In genomic region chr16:75108792-75109731, GRCh38 we compare ENCODE assay signal across 8 cellular contexts. TPM values are rescaled to one million over a fixed set of nuclear protein-coding genes. Genes with fewer than 3 reads are reported as not detected.
A peak's percentile ranks its signal among the peaks of the same experiment; 100 is the strongest.
DNase-seq lines count a peak whose midpoint lies in the region; ATAC-seq and TF ChIP-seq lines count a peak whose summit lies in the region.

No MANE protein-coding gene starts in this region.

- H3K4me3 ChIP-seq in astrocyte of the cerebellum (ENCODE audit: low read depth, low read length), result no peak overlapping the region

- TF ChIP-seq RAD21 in Ishikawa (IDR thresholded peaks at IDR 0.05; ENCODE audit: low read depth), result 0 out of 2 replicates have a peak, but pooled peaks have one; percentile 38

- in situ Hi-C loops in G401 (cut with HindIII; ENCODE audit: low sequenced_read_pairs) (no loop called here), astrocyte of the cerebellum (cut with HindIII; ENCODE audit: low sequenced_read_pairs) (loop anchor here (5.0 kb wide), 2 partner anchors 72 to 102 kb away; no protein-coding TSS in a partner anchor)

- DNase-seq in G401 (ENCODE audit: low spot score), result peak; percentile 93
- DNase-seq in T-helper 22 cell (ENCODE audit: low read depth), result peak; percentile 80
- peak; percentile 83 for DNase-seq in astrocyte of the cerebellum (ENCODE audit: low read depth)
- DNase-seq in hypothalamus (lab: John Stamatoyannopoulos, UW), result peak in 46 of 51 donors; percentile 29 to 92 (median 74)
- peak; percentile 76 for DNase-seq in stimulated activated CD4-positive, alpha-beta T cell treated with anti-CD3 and anti-CD28 coated beads, Interleukin-12 subunit alpha, Interleukin-12 subunit beta, amount 100 ng/mL, for 4 hours
- no peak for DNase-seq in D341Med (ENCODE audit: low spot score)

- ATAC-seq in GM21381 (IDR thresholded peaks at IDR 0.05; ENCODE audit: unreplicated experiment), result no peak

- peak; percentile 98 for TF ChIP-seq EP300 in Ishikawa (IDR thresholded peaks at IDR 0.05; ENCODE audit: borderline replicate concordance)

- TF ChIP-seq CTCF in astrocyte of the cerebellum (IDR thresholded peaks at IDR 0.05; ENCODE audit: low read depth, low read length, missing control alignments), result no peak

TF ChIP-seq in Ishikawa, 13 proteins besides CTCF, POLR2A, EP300 and RAD21:
- TF ChIP-seq YY1 (IDR thresholded peaks at IDR 0.05; ENCODE audit: low read depth) (no peak), USF1 (IDR thresholded peaks at IDR 0.05) (0 out of 2 replicates have a peak, but pooled peaks have one; percentile 42), REST (IDR thresholded peaks at IDR 0.05; ENCODE audit: low read depth) (no peak), TCF12 (IDR thresholded peaks at IDR 0.05; ENCODE audit: low read depth) (peak; percentile 98), CEBPB (IDR thresholded peaks at IDR 0.05) (0 out of 2 replicates have a peak, but pooled peaks have one; percentile 20), TAF1 (IDR thresholded peaks at IDR 0.05; ENCODE audit: low read depth) (no peak; the same call in 1 of the 2 replicates), CREB1 (IDR thresholded peaks at IDR 0.05; ENCODE audit: low read depth) (no peak), FOXM1 (IDR thresholded peaks at IDR 0.05; ENCODE audit: borderline replicate concordance, low read depth) (peak; percentile 91), NFIC (IDR thresholded peaks at IDR 0.05) (peak; percentile 100), TEAD4 (IDR thresholded peaks at IDR 0.05) (peak; percentile 89), ZBTB7A (IDR thresholded peaks at IDR 0.05; ENCODE audit: low read depth) (peak; percentile 1; the same call in 1 of the 2 replicates), EGR1 (IDR thresholded peaks at IDR 0.05) (0 out of 2 replicates have a peak, but pooled peaks have one; percentile 47)
- TF ChIP-seq, protein P1, sequence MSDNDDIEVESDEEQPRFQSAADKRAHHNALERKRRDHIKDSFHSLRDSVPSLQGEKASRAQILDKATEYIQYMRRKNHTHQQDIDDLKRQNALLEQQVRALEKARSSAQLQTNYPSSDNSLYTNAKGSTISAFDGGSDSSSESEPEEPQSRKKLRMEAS (IDR thresholded peaks at IDR 0.05), result peak; percentile 87

RNA-seq across cellular contexts. Expression of gene LDHD, which starts 7.5 kb away (rescaled TPM):
- total RNA-seq in G401 (2014; rRNA removed; shearing (Covaris generic)), result 1.9 and 3.0 TPM in 2 replicates

RNA-seq across cellular contexts. Expression of gene ZFP1, which starts 39.3 kb away (rescaled TPM):
- 9.1 and 17.0 TPM in 2 replicates for total RNA-seq in G401 (2014; rRNA removed; shearing (Covaris generic))
